ENCODE assay signal across 12 cellular contexts in genomic region chr13:31859546-31859945, GRCh38.
DNase-seq lines count a peak whose midpoint lies in the region; ATAC-seq, FAIRE-seq and TF ChIP-seq lines count a peak whose summit lies in the region.
"Had no signal": no experiment of that assay in that cellular context is flagged by ENCODE, and none has a peak within 500 bp of the region (broad histone marks: within the 10 kb centered on the region; RNA-seq: fewer than 3 reads in every experiment).

No MANE protein-coding gene starts in this region.

- no peaks in the 10 kb centered on the region for H3K4me1 Mint-ChIP-seq in activated naive CD4-positive, alpha-beta T cell treated with anti-CD3 and anti-CD28 coated beads for 36 hours (ENCODE audit: low read depth)
- no peaks in the 10 kb centered on the region for H3K4me1 Mint-ChIP-seq in activated CD4-positive, alpha-beta memory T cell treated with anti-CD3 and anti-CD28 coated beads, Interleukin-2, amount 10 ng/mL, durations not matched to agents 7 days and 5 days

- H3K4me3 Mint-ChIP-seq in activated naive CD4-positive, alpha-beta T cell treated with anti-CD3 and anti-CD28 coated beads for 36 hours: no peak overlapping the region
- no peak overlapping the region for H3K4me3 Mint-ChIP-seq in activated CD4-positive, alpha-beta memory T cell treated with anti-CD3 and anti-CD28 coated beads, Interleukin-2, amount 10 ng/mL, durations not matched to agents 7 days and 5 days

- CTCF ChIA-PET in activated naive CD4-positive, alpha-beta T cell treated with anti-CD3 and anti-CD28 coated beads for 36 hours (lab: Charles Lee): no interaction called here
- CTCF ChIA-PET in activated CD4-positive, alpha-beta memory T cell treated with anti-CD3 and anti-CD28 coated beads, Interleukin-2, amount 10 ng/mL, durations not matched to agents 7 days and 5 days (lab: Charles Lee): no interaction called here

- peak overlapping the region; percentile 73 for H2AFZ ChIP-seq in ACC112 (ENCODE audit: low read length, unreplicated experiment)

- H3K27ac ChIP-seq in ACC112 (ENCODE audit: low read depth, low read length) (no peak overlapping the region), heart left ventricle (peak overlapping the region in 11 of 12 donors; percentile 4 to 73 (median 51)), small intestine (ENCODE audit: low read depth in 1 of 2, low read length in 1 of 2) (no peak overlapping the region)
- H3K27ac ChIP-seq: SJCRH30 had no signal

- DNase-seq in NCI-H345 treated with DMSO at 0.1 percent for 48 hours (lab: John Stamatoyannopoulos, UW; ENCODE audit: unreplicated experiment): peak; percentile 0
- no peak for DNase-seq in heart left ventricle
- no peak for DNase-seq in small intestine
- no peak for DNase-seq in activated naive CD4-positive, alpha-beta T cell treated with anti-CD3 and anti-CD28 coated beads for 36 hours
- DNase-seq in activated CD4-positive, alpha-beta memory T cell treated with anti-CD3 and anti-CD28 coated beads, Interleukin-2, amount 10 ng/mL, durations not matched to agents 7 days and 5 days: no peak
- DNase-seq in mucosa of descending colon: no peak
- DNase-seq: NCI-H2171, SJCRH30 had no signal

- H3K27me3 ChIP-seq in ACC112 (ENCODE audit: insufficient read depth, low read length) (no peaks in the 10 kb centered on the region), heart left ventricle (no peaks in the 10 kb centered on the region), small intestine (ENCODE audit: control insufficient read depth in 2 of 2, insufficient read depth in 2 of 2, low read length in 2 of 2) (no peaks in the 10 kb centered on the region)
- H3K27me3 ChIP-seq: breast epithelium, SJCRH30 had no signal

- no peaks in the 10 kb centered on the region for H3K36me3 Mint-ChIP-seq in activated naive CD4-positive, alpha-beta T cell treated with anti-CD3 and anti-CD28 coated beads for 36 hours (ENCODE audit: low read depth)
- H3K36me3 Mint-ChIP-seq in activated CD4-positive, alpha-beta memory T cell treated with anti-CD3 and anti-CD28 coated beads, Interleukin-2, amount 10 ng/mL, durations not matched to agents 7 days and 5 days (ENCODE audit: low read depth): peaks cover 6% of the 10 kb centered on the region

- H3K36me3 ChIP-seq in ACC112 (ENCODE audit: insufficient read depth, low read length) (no peaks in the 10 kb centered on the region), heart left ventricle (no peaks in the 10 kb centered on the region), small intestine (ENCODE audit: control insufficient read depth in 2 of 2, insufficient read depth in 2 of 2, low read length in 2 of 2) (no peaks in the 10 kb centered on the region), mucosa of descending colon (ENCODE audit: low read depth) (no peaks in the 10 kb centered on the region)
- H3K36me3 ChIP-seq: breast epithelium, SJCRH30 had no signal

- POLR2A ChIA-PET in activated CD4-positive, alpha-beta memory T cell treated with anti-CD3 and anti-CD28 coated beads, Interleukin-2, amount 10 ng/mL, durations not matched to agents 7 days and 5 days (lab: Charles Lee): no interaction called here

- no peak for TF ChIP-seq POLR2A in heart left ventricle (IDR thresholded peaks at IDR 0.05)

- H3K9me3 ChIP-seq in heart left ventricle (no peaks in the 10 kb centered on the region), small intestine (ENCODE audit: control insufficient read depth, low read depth) (no peaks in the 10 kb centered on the region), mucosa of descending colon (no peaks in the 10 kb centered on the region)
- H3K9me3 ChIP-seq: breast epithelium, SJCRH30 had no signal

- H3K4me3 ChIP-seq in ACC112 (ENCODE audit: low read depth, low read length) (no peak overlapping the region), heart left ventricle (peak overlapping the region in 1 of 12 donors; percentile 9), small intestine (ENCODE audit: low read depth in 1 of 2, low read length in 2 of 2) (no peak overlapping the region), mucosa of descending colon (no peak overlapping the region)
- H3K4me3 ChIP-seq: breast epithelium, SJCRH30 had no signal

- WGBS in heart left ventricle, 4 donors: 47 to 61% (median 53%) methylated on average over 5 of the region's 5 CpGs
- 43 to 65% (median 59%) methylated on average over 5 of the region's 5 CpGs for WGBS in small intestine, 3 donors

- ATAC-seq in GM19324 (IDR thresholded peaks at IDR 0.05; ENCODE audit: low FRiP score, unreplicated experiment) (peak; percentile 82), heart left ventricle (peak in 1 of 4 donors; percentile 36), mucosa of descending colon (no peak)

- H3K4me1 ChIP-seq in ACC112 (ENCODE audit: control insufficient read depth, insufficient read depth, low read length, unreplicated experiment): no peaks in the 10 kb centered on the region
- peaks cover 0 to 53% (median 18%) of the 10 kb centered on the region in 12 donors for H3K4me1 ChIP-seq in heart left ventricle
- H3K4me1 ChIP-seq in small intestine (ENCODE audit: control insufficient read depth in 2 of 2, insufficient read depth in 1 of 2, low read depth in 1 of 2, low read length in 1 of 2): no peaks in the 10 kb centered on the region
- no peaks in the 10 kb centered on the region for H3K4me1 ChIP-seq in mucosa of descending colon (ENCODE audit: low read depth)
- H3K4me1 ChIP-seq: breast epithelium, SJCRH30 had no signal

- peaks cover 5% of the 10 kb centered on the region for H3K27me3 Mint-ChIP-seq in activated naive CD4-positive, alpha-beta T cell treated with anti-CD3 and anti-CD28 coated beads for 36 hours (ENCODE audit: low read depth)
- no peaks in the 10 kb centered on the region for H3K27me3 Mint-ChIP-seq in activated CD4-positive, alpha-beta memory T cell treated with anti-CD3 and anti-CD28 coated beads, Interleukin-2, amount 10 ng/mL, durations not matched to agents 7 days and 5 days

- no peaks in the 10 kb centered on the region for H3K9me3 Mint-ChIP-seq in activated naive CD4-positive, alpha-beta T cell treated with anti-CD3 and anti-CD28 coated beads for 36 hours
- H3K9me3 Mint-ChIP-seq in activated CD4-positive, alpha-beta memory T cell treated with anti-CD3 and anti-CD28 coated beads, Interleukin-2, amount 10 ng/mL, durations not matched to agents 7 days and 5 days: no peaks in the 10 kb centered on the region

- no peaks in the 10 kb centered on the region for H3K79me2 ChIP-seq in ACC112 (ENCODE audit: control insufficient read depth, insufficient read depth, low read length, unreplicated experiment)

- no peak overlapping the region for H3K27ac Mint-ChIP-seq in activated naive CD4-positive, alpha-beta T cell treated with anti-CD3 and anti-CD28 coated beads for 36 hours
- H3K27ac Mint-ChIP-seq in activated CD4-positive, alpha-beta memory T cell treated with anti-CD3 and anti-CD28 coated beads, Interleukin-2, amount 10 ng/mL, durations not matched to agents 7 days and 5 days: no peak overlapping the region

- FAIRE-seq in small intestine (lab: Jason Lieb, UNC): no peak
- FAIRE-seq: H1 had no signal

- intact Hi-C loops in heart left ventricle (cut with DNase I) (no loop called here), mucosa of descending colon (cut with DNase I, micrococcal nuclease) (no loop called here)
- intact Hi-C loops in activated naive CD4-positive, alpha-beta T cell treated with anti-CD3 and anti-CD28 coated beads for 36 hours (cut with micrococcal nuclease): no loop called here

- no peak for TF ChIP-seq CTCF in heart left ventricle (IDR thresholded peaks at IDR 0.05)
- no peak for TF ChIP-seq CTCF in mucosa of descending colon (IDR thresholded peaks at IDR 0.05)

Comparison
In these comparisons a context has a peak if more than half of its experiments do, and no peak if none do; other contexts are left out.
1. H3K27ac ChIP-seq: peak in heart left ventricle (11 of 12); none in ACC112 (single experiment) and small intestine (0 of 2).